Comparison of ENCODE assay signal across 28 cellular contexts in the genomic region with DNA sequence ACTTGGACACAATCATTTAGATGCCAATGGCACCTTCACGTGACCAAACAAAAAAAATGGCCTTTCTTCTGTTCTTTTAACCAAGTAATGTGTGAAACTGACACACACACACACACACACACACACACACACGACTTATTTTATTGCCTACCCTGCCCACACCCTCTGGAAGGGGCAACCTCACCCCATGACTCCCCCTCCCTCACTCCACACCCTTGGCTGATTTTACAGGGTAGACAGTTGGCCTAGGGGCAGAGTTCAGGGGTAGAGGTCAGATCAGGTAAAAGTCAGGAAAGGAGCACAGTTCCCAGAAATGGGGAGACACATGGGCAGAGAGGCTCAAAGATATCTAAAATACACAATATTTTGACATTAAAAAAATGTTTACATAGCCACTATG.
A peak's percentile ranks its signal among the peaks of the same experiment; 100 is the strongest.
DNase-seq lines count a peak whose midpoint lies in the region; ATAC-seq, FAIRE-seq and TF ChIP-seq lines count a peak whose summit lies in the region.
"Had no signal": no experiment of that assay in that cellular context is flagged by ENCODE, and none has a peak within 500 bp of the region (broad histone marks: within the 10 kb centered on the region; RNA-seq: fewer than 3 reads in every experiment).

No MANE protein-coding gene starts in this region.

- DNase-seq in H1 (ENCODE audit: low read depth in 1 of 2, low spot score in 2 of 2) (no peak), left colon (peak in 1 of 2 donors; percentile 4), nephron progenitor cell (no peak), urothelium cell line (ENCODE audit: low spot score) (no peak), NCI-H1694 treated with DMSO at 0.1 percent for 48 hours (lab: John Stamatoyannopoulos, UW) (no peak), NCI-H1092 treated with DMSO at 0.1 percent for 48 hours (lab: John Stamatoyannopoulos, UW) (no peak), left lobe of liver (ENCODE audit: low spot score) (no peak)
- DNase-seq: 8988T; ACHN; BE2C; C1 segment of cervical spinal cord; CD4-positive, alpha-beta memory T cell; CD4-positive, CD25-positive, alpha-beta regulatory T cell; CD8-positive, alpha-beta memory T cell; COR-L47; DMS 273 treated with DMSO at 0.1 percent for 48 hours; DMS153; DMS53; DMS79; DND-41; EL; GDM1 had no signal

- no peak for TF ChIP-seq EP300 in H1 (IDR thresholded peaks at IDR 0.05; ENCODE audit: borderline replicate concordance in 1 of 2, low read depth in 2 of 2, low read length in 2 of 2)

- CTCF ChIA-PET in H1 (lab: Charles Lee; ENCODE audit: partially characterized antibody): interaction anchor here (3.0 kb wide), 1 partner anchor 12 kb away, joined by 13 read pairs; no protein-coding TSS in a partner anchor

- H4K8ac ChIP-seq in H1 (ENCODE audit: extremely low read depth, insufficient read depth, low read length): no peak overlapping the region

- H2AFZ ChIP-seq in H1 (ENCODE audit: low read length): no peak overlapping the region

- no peak overlapping the region for H3K4ac ChIP-seq in H1 (replicated peaks; ENCODE audit: insufficient read length, low read depth, low read length)

- peak overlapping the region; percentile 20 for H4K91ac ChIP-seq in H1 (replicated peaks; ENCODE audit: insufficient read length, low read length)

- intact Hi-C loops in left colon (cut with DNase I, micrococcal nuclease): no loop called here

- FAIRE-seq in H1 (lab: Jason Lieb, UNC) (no peak), urothelium cell line (lab: Jason Lieb, UNC) (peak; percentile 73)
- FAIRE-seq: A204.1, GM12878, GM12892, GM18507 had no signal

- ATAC-seq in left colon (peak; percentile 90), left lobe of liver (no peak)
- ATAC-seq: GM12878 had no signal

- H3K79me1 ChIP-seq in H1 (ENCODE audit: low read depth, low read length): no peaks in the 10 kb centered on the region

- no peak overlapping the region for H3K27ac ChIP-seq in H1 (ENCODE audit: low read depth, low read length)
- H3K27ac ChIP-seq: BLaER1 had no signal

- H4K20me1 ChIP-seq in H1 (replicated peaks in 1 of 2; ENCODE audit: control insufficient read depth in 1 of 2, insufficient read depth in 2 of 2, low read length in 2 of 2): no peaks in the 10 kb centered on the region
- H4K20me1 ChIP-seq: BLaER1 had no signal

- no peak overlapping the region for H3K23ac ChIP-seq in H1 (ENCODE audit: insufficient read length)

- 91% methylated on average over 2 of the region's 2 CpGs; no CpG with 5 or more reads in 1 of the 2 experiments for WGBS in H1 (ENCODE audit: extremely low coverage in 1 of 2, insufficient coverage in 1 of 2, insufficient read length in 1 of 2, insufficient replicate concordance in 2 of 2, low coverage in 1 of 2, low lambda C conversion rate in 2 of 2, missing lambda C conversion rate in 1 of 2), 2 experiments

- H3K27me3 Mint-ChIP-seq in nephron progenitor cell (ENCODE audit: low read depth, poor library complexity): peaks cover 26% of the 10 kb centered on the region

- H3K27ac Mint-ChIP-seq in nephron progenitor cell: peak overlapping the region; percentile 24
- H3K27ac Mint-ChIP-seq: CD14-positive monocyte; CD4-positive, alpha-beta memory T cell; CD8-positive, alpha-beta memory T cell had no signal

- POLR2A ChIA-PET in H1 (lab: Charles Lee; ENCODE audit: partially characterized antibody): no interaction called here

- no peak overlapping the region for H2BK15ac ChIP-seq in H1 (ENCODE audit: low read length)

- H2BK12ac ChIP-seq in H1 (ENCODE audit: low read depth, low read length): no peak overlapping the region

- H3K4me2 ChIP-seq in H1 (ENCODE audit: insufficient read depth in 1 of 2, low read depth in 2 of 2, low read length in 2 of 2): no peak overlapping the region
- H3K4me2 ChIP-seq: BLaER1 had no signal

- H2BK5ac ChIP-seq in H1 (ENCODE audit: low read depth, low read length): no peak overlapping the region

- no peak for TF ChIP-seq RAD21 in H1 (IDR thresholded peaks at IDR 0.05 in 1 of 2, conservative IDR thresholded peaks at IDR 0.05 in 1 of 2; ENCODE audit: low read depth in 2 of 2, low read length in 2 of 2)

- peaks cover 60% of the 10 kb centered on the region for H3K4me1 Mint-ChIP-seq in nephron progenitor cell
- H3K4me1 Mint-ChIP-seq: CD14-positive monocyte; CD4-positive, alpha-beta memory T cell; CD8-positive, alpha-beta memory T cell had no signal

- peaks cover 0 to 2% (median 0%) of the 10 kb centered on the region in 4 experiments; a peak in 1 of 7 replicates for H3K27me3 ChIP-seq in H1 (replicated peaks in 1 of 4; ENCODE audit: control insufficient read depth in 3 of 4, extremely low read depth in 1 of 4, insufficient read depth in 3 of 4, low read length in 3 of 4)
- H3K27me3 ChIP-seq: BE2C, BLaER1 had no signal

- H2BK20ac ChIP-seq in H1 (ENCODE audit: low read length): no peak overlapping the region

- no peak overlapping the region for H2BK120ac ChIP-seq in H1 (replicated peaks; ENCODE audit: low read depth, low read length)

- no peaks in the 10 kb centered on the region for H3K23me2 ChIP-seq in H1 (ENCODE audit: low read depth, low read length)

- H3K4me3 ChIP-seq in H1 (ENCODE audit: extremely low read depth in 1 of 4, insufficient read depth in 2 of 4, low read depth in 3 of 4, low read length in 4 of 4): no peak overlapping the region
- H3K4me3 ChIP-seq: BLaER1, GM12878 had no signal

- no peak overlapping the region for H3K18ac ChIP-seq in H1 (ENCODE audit: extremely low read depth, low read length)

- no peaks in the 10 kb centered on the region for H3K36me3 Mint-ChIP-seq in nephron progenitor cell (ENCODE audit: low read depth)
- H3K36me3 Mint-ChIP-seq: CD14-positive monocyte; CD4-positive, alpha-beta memory T cell; CD4-positive, CD25-positive, alpha-beta regulatory T cell; CD8-positive, alpha-beta memory T cell had no signal

- H3K9me3 ChIP-seq in H1 (ENCODE audit: insufficient read depth in 2 of 2, low read depth in 1 of 2, low read length in 1 of 2): no peaks in the 10 kb centered on the region
- H3K9me3 ChIP-seq: BE2C, BLaER1 had no signal

- no peak overlapping the region for H3K56ac ChIP-seq in H1 (replicated peaks; ENCODE audit: insufficient read length, low read depth, low read length)

- H3K36me3 ChIP-seq in H1 (ENCODE audit: control insufficient read depth in 2 of 4, insufficient read depth in 4 of 4, low read length in 3 of 4): no peaks in the 10 kb centered on the region
- H3K36me3 ChIP-seq: BE2C, BLaER1 had no signal

- H4K5ac ChIP-seq in H1 (ENCODE audit: insufficient read length, low read depth, low read length): no peak overlapping the region

- H3K9ac ChIP-seq in H1 (replicated peaks in 1 of 4; ENCODE audit: extremely low read depth in 1 of 4, low read depth in 3 of 4, low read length in 3 of 4): no peak overlapping the region
- H3K9ac ChIP-seq: BLaER1 had no signal

- H3K4me3 Mint-ChIP-seq in nephron progenitor cell: peak overlapping the region; percentile 20
- H3K4me3 Mint-ChIP-seq: CD14-positive monocyte; CD4-positive, alpha-beta memory T cell; CD4-positive, CD25-positive, alpha-beta regulatory T cell; CD8-positive, alpha-beta memory T cell had no signal

- peaks cover 0 to 3% (median 0%) of the 10 kb centered on the region in 4 experiments; a peak in 2 of 7 replicates for H3K4me1 ChIP-seq in H1 (replicated peaks in 1 of 4; ENCODE audit: control insufficient read depth in 3 of 4, insufficient read depth in 4 of 4, low read length in 3 of 4)
- H3K4me1 ChIP-seq: BE2C, BLaER1 had no signal

- no peaks in the 10 kb centered on the region for H3K79me2 ChIP-seq in H1 (ENCODE audit: control insufficient read depth in 1 of 2, insufficient read depth in 2 of 2, low read length in 2 of 2)

- H3K14ac ChIP-seq in H1 (ENCODE audit: insufficient read length): no peak overlapping the region

- TF ChIP-seq POLR2A in H1 (IDR thresholded peaks at IDR 0.05; ENCODE audit: control extremely low read depth in 1 of 2, low read depth in 2 of 2, low read length in 2 of 2): no peak

- no peaks in the 10 kb centered on the region for H3K9me3 Mint-ChIP-seq in nephron progenitor cell
- H3K9me3 Mint-ChIP-seq: CD4-positive, alpha-beta memory T cell; CD8-positive, alpha-beta memory T cell had no signal

- TF ChIP-seq CTCF in H1 (IDR thresholded peaks at IDR 0.05; ENCODE audit: control extremely low read depth in 1 of 3, insufficient read depth in 1 of 3, low read depth in 1 of 3, low read length in 3 of 3): no peak
- no peak for TF ChIP-seq CTCF in nephron progenitor cell (IDR thresholded peaks at IDR 0.05)

- no peak overlapping the region for H2AK5ac ChIP-seq in H1 (ENCODE audit: low read depth, low read length)

TF ChIP-seq in H1, 55 proteins besides CTCF, POLR2A, EP300 and RAD21:
- no peak for TF ChIP-seq TAF1 (IDR thresholded peaks at IDR 0.05; ENCODE audit: low read depth, low read length)
- no peak for TF ChIP-seq SRF (IDR thresholded peaks at IDR 0.05; ENCODE audit: low read depth, low read length)
- TF ChIP-seq CEBPB (IDR thresholded peaks at IDR 0.05; ENCODE audit: low read depth, low read length): no peak
- no peak for TF ChIP-seq CREB1 (IDR thresholded peaks at IDR 0.05)
- no peak for TF ChIP-seq MAX (IDR thresholded peaks at IDR 0.05)
- TF ChIP-seq SAP30 (IDR thresholded peaks at IDR 0.05; ENCODE audit: insufficient read depth, insufficient replicate concordance, low read length): no peak
- TF ChIP-seq HDAC6 (IDR thresholded peaks at IDR 0.05; ENCODE audit: low read depth, low read length): no peak
- no peak for TF ChIP-seq RBBP5 (IDR thresholded peaks at IDR 0.05; ENCODE audit: borderline replicate concordance, low read depth, low read length)
- no peak for TF ChIP-seq JUND (IDR thresholded peaks at IDR 0.05; ENCODE audit: low read length)
- TF ChIP-seq PHF8 (conservative IDR thresholded peaks at IDR 0.05; ENCODE audit: low read depth, low read length): no peak
- no peak for TF ChIP-seq BRCA1 (IDR thresholded peaks at IDR 0.05; ENCODE audit: low read depth, low read length)
- TF ChIP-seq CBX5 (IDR thresholded peaks at IDR 0.05; ENCODE audit: low read depth, low read length): no peak
- no peak for TF ChIP-seq KDM5A (IDR thresholded peaks at IDR 0.05; ENCODE audit: low read length)
- TF ChIP-seq GABPA (IDR thresholded peaks at IDR 0.05; ENCODE audit: borderline replicate concordance, insufficient read depth, low read length): no peak
- TF ChIP-seq SUZ12 (IDR thresholded peaks at IDR 0.05; ENCODE audit: low read length): no peak
- TF ChIP-seq, protein P1, sequence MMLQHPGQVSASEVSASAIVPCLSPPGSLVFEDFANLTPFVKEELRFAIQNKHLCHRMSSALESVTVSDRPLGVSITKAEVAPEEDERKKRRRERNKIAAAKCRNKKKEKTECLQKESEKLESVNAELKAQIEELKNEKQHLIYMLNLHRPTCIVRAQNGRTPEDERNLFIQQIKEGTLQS (IDR thresholded peaks at IDR 0.05; ENCODE audit: insufficient read depth, low read depth, low read length): no peak
- no peak for TF ChIP-seq KDM1A (IDR thresholded peaks at IDR 0.05; ENCODE audit: borderline replicate concordance, low read length)
- no peak for TF ChIP-seq NRF1 (IDR thresholded peaks at IDR 0.05; ENCODE audit: low read depth, low read length)
TF ChIP-seq in H1: peak in this region for 0.
